16 cellular contexts compared by ENCODE assay signal in the genomic region with DNA sequence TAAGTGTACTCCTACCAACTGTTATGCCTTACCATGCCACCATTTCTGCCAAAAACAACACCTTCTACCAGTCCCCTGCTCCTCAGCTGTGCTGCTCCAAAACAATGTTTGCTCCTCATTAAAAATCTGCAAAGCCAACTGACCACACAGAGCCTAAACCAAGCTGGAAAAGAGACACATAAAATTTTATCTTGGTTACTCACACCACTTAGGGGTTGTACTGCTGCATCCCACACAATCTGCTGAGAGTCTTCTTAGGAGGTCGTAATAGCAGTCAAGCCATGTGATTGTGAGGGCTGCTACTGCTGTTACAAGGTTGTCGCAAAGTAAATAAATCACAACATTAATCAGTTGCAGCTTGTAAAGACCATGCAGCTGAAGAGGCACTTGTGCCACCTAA.
DNase-seq lines count a peak whose midpoint lies in the region; TF ChIP-seq lines count a peak whose summit lies in the region.
"Had no signal": no experiment of that assay in that cellular context is flagged by ENCODE, and none has a peak within 500 bp of the region (broad histone marks: within the 10 kb centered on the region; RNA-seq: fewer than 3 reads in every experiment).

No MANE protein-coding gene starts in this region.

- H3T11ph ChIP-seq in H9 (ENCODE audit: low read length): no peak overlapping the region

- no peaks in the 10 kb centered on the region for H3F3A ChIP-seq in MM.1S (ENCODE audit: insufficient read depth, low read length)

- no peak overlapping the region for H3K14ac ChIP-seq in H9 (ENCODE audit: insufficient read depth, low read length)

- H3K4me1 ChIP-seq in H9 (ENCODE audit: insufficient read depth, low read length): peaks cover 3% of the 10 kb centered on the region; the same call in 1 of the 2 replicates
- no peaks in the 10 kb centered on the region for H3K4me1 ChIP-seq in MM.1S (ENCODE audit: low read length)

- no peaks in the 10 kb centered on the region for H3K27me3 ChIP-seq in H9 (ENCODE audit: insufficient read depth, low read length)
- H3K27me3 ChIP-seq in MM.1S (replicated peaks; ENCODE audit: insufficient read depth, low read length): no peaks in the 10 kb centered on the region

- peak; percentile 46 for DNase-seq in AG09309 (ENCODE audit: low read depth)
- no peak for DNase-seq in H9
- DNase-seq in astrocyte of the spinal cord (ENCODE audit: low read depth, low spot score): peak; percentile 28
- peak; percentile 34 for DNase-seq in myocyte (ENCODE audit: low read depth)
- no peak for DNase-seq in mesenteric fat pad (ENCODE audit: low spot score)
- DNase-seq in MM.1S: no peak
- no peak for DNase-seq in activated CD4-positive, alpha-beta T cell treated with anti-CD3 and anti-CD28 coated beads, Interleukin-2, amount 10 ng/mL, durations not matched to agents 24 days and 14 days
- no peak for DNase-seq in AML-193 (lab: John Stamatoyannopoulos, UW)
- DNase-seq: activated CD4-positive, CD25-positive, alpha-beta regulatory T cell; amygdala; HCEC 1CT; NCI-H2081; stimulated activated CD4-positive, alpha-beta T cell treated with anti-CD3 and anti-CD28 coated beads, Interleukin-2, amount 100 ng/mL, for 24 hours; substantia nigra; T-helper 1 cell had no signal

- H3K9me3 ChIP-seq in H9 (ENCODE audit: control insufficient read depth, low read depth, low read length): no peaks in the 10 kb centered on the region
- no peaks in the 10 kb centered on the region for H3K9me3 ChIP-seq in MM.1S (replicated peaks; ENCODE audit: insufficient read depth, low read length)

- no peak overlapping the region for H2BK12ac ChIP-seq in H9 (ENCODE audit: insufficient read length, low read depth, low read length)

- H3K23me2 ChIP-seq in H9 (ENCODE audit: insufficient read length, low read depth, low read length, poor library complexity, severe bottlenecking): no peaks in the 10 kb centered on the region

- no peaks in the 10 kb centered on the region for H3K79me2 ChIP-seq in H9 (ENCODE audit: insufficient read depth, low read length)
- H3K79me2 ChIP-seq in MM.1S (ENCODE audit: low read length): no peaks in the 10 kb centered on the region

- no peak for TF ChIP-seq CTCF in AG09309 (IDR thresholded peaks at IDR 0.05; ENCODE audit: control insufficient read depth, insufficient read depth, low read depth, low read length, missing control alignments)
- no peak for TF ChIP-seq CTCF in H9 (conservative IDR thresholded peaks at IDR 0.05)
- no peak for TF ChIP-seq CTCF in astrocyte of the spinal cord (IDR thresholded peaks at IDR 0.05; ENCODE audit: low read depth, low read length)
- TF ChIP-seq CTCF in MM.1S (IDR thresholded peaks at IDR 0.05; ENCODE audit: low read length): no peak

- no peaks in the 10 kb centered on the region for H3K36me3 ChIP-seq in MM.1S (replicated peaks; ENCODE audit: insufficient read depth, low read length)

- H3K27ac Mint-ChIP-seq in H9: peak overlapping the region in 1 of 3 experiments; percentile 11; a peak in 2 of 7 replicates
- H3K27ac Mint-ChIP-seq in activated CD4-positive, alpha-beta T cell treated with anti-CD3 and anti-CD28 coated beads, Interleukin-2, amount 10 ng/mL, durations not matched to agents 24 days and 14 days: no peak overlapping the region
- H3K27ac Mint-ChIP-seq: B cell had no signal

- H3K18ac ChIP-seq in H9 (ENCODE audit: insufficient read length, low read depth, low read length): no peak overlapping the region

- no peaks in the 10 kb centered on the region for H3K79me1 ChIP-seq in H9 (ENCODE audit: insufficient read depth, low read depth, low read length, poor library complexity, severe bottlenecking)

- H3K23ac ChIP-seq in H9 (ENCODE audit: insufficient read length, low read depth, low read length): no peak overlapping the region

- H2BK20ac ChIP-seq in H9 (ENCODE audit: low read depth, low read length, poor library complexity, severe bottlenecking): no peak overlapping the region

- H3K27ac ChIP-seq in H9 (ENCODE audit: insufficient read length, low read depth, low read length) (no peak overlapping the region), MM.1S (ENCODE audit: low read length) (no peak overlapping the region)

- H3K4me3 ChIP-seq in AG09309 (ENCODE audit: control insufficient read depth, low read depth, low read length) (no peak overlapping the region), astrocyte of the spinal cord (ENCODE audit: low read depth, low read length) (no peak overlapping the region), MM.1S (ENCODE audit: low read length) (no peak overlapping the region)

- H2AK5ac ChIP-seq in H9 (ENCODE audit: insufficient read length, low read length): no peak overlapping the region

- H3K9ac ChIP-seq in H9 (ENCODE audit: extremely low read depth, insufficient read length, low read length): no peak overlapping the region
- H3K9ac ChIP-seq in MM.1S (ENCODE audit: low read length): no peak overlapping the region

- no peak overlapping the region for H2BK120ac ChIP-seq in H9 (ENCODE audit: low read depth, low read length, poor library complexity, severe bottlenecking)

- no peak overlapping the region for H4K5ac ChIP-seq in H9 (ENCODE audit: insufficient read length, low read depth, low read length)

- H3K27me3 Mint-ChIP-seq in H9 (ENCODE audit: low read depth): peaks cover 2% of the 10 kb centered on the region; the same call in 1 of the 2 replicates
- no peaks in the 10 kb centered on the region for H3K27me3 Mint-ChIP-seq in activated CD4-positive, alpha-beta T cell treated with anti-CD3 and anti-CD28 coated beads, Interleukin-2, amount 10 ng/mL, durations not matched to agents 24 days and 14 days
- H3K27me3 Mint-ChIP-seq: B cell had no signal

- H2BK5ac ChIP-seq in H9 (ENCODE audit: insufficient read length, low read length): no peak overlapping the region

- no peak overlapping the region for H3K56ac ChIP-seq in H9 (ENCODE audit: insufficient read length, low read depth, low read length)

- H2AFZ ChIP-seq in H9 (ENCODE audit: low read length): peak overlapping the region; percentile 6
- no peak overlapping the region for H2AFZ ChIP-seq in MM.1S (ENCODE audit: low read length)

- H3K9me3 Mint-ChIP-seq in H9: no peaks in the 10 kb centered on the region
- H3K9me3 Mint-ChIP-seq in activated CD4-positive, alpha-beta T cell treated with anti-CD3 and anti-CD28 coated beads, Interleukin-2, amount 10 ng/mL, durations not matched to agents 24 days and 14 days: no peaks in the 10 kb centered on the region

- no peak overlapping the region for H4K8ac ChIP-seq in H9 (replicated peaks; ENCODE audit: insufficient read length, low read depth, low read length)

- H4K91ac ChIP-seq in H9 (ENCODE audit: insufficient read length, low read depth, low read length): no peak overlapping the region

- H2BK15ac ChIP-seq in H9 (ENCODE audit: low read depth, low read length): no peak overlapping the region

- no CpG with 5 or more reads among the region's 2 CpGs for WGBS in H9 (ENCODE audit: extremely low coverage, insufficient read length, low lambda C conversion rate)

- H3K9me2 ChIP-seq in MM.1S (replicated peaks; ENCODE audit: insufficient read depth, low read length): no peaks in the 10 kb centered on the region

- H4K20me1 ChIP-seq in H9 (ENCODE audit: control insufficient read depth, insufficient read depth, insufficient read length) (no peaks in the 10 kb centered on the region), MM.1S (ENCODE audit: insufficient read depth, low read length) (no peaks in the 10 kb centered on the region)

- in situ Hi-C loops in astrocyte of the spinal cord (cut with HindIII; ENCODE audit: low sequenced_read_pairs): no loop called here

- peaks cover 5 to 8% of the 10 kb centered on the region in 2 experiments; a peak in 2 of 4 replicates for H3K4me1 Mint-ChIP-seq in H9
- no peaks in the 10 kb centered on the region for H3K4me1 Mint-ChIP-seq in activated CD4-positive, alpha-beta T cell treated with anti-CD3 and anti-CD28 coated beads, Interleukin-2, amount 10 ng/mL, durations not matched to agents 24 days and 14 days
- H3K4me1 Mint-ChIP-seq: B cell had no signal

- no peaks in the 10 kb centered on the region for H3K36me3 Mint-ChIP-seq in H9 (ENCODE audit: insufficient read depth in 1 of 3, low read depth in 3 of 3)
- no peaks in the 10 kb centered on the region for H3K36me3 Mint-ChIP-seq in activated CD4-positive, alpha-beta T cell treated with anti-CD3 and anti-CD28 coated beads, Interleukin-2, amount 10 ng/mL, durations not matched to agents 24 days and 14 days (ENCODE audit: low read depth)

- H3K4me3 Mint-ChIP-seq in H9: no peak overlapping the region
- no peak overlapping the region for H3K4me3 Mint-ChIP-seq in activated CD4-positive, alpha-beta T cell treated with anti-CD3 and anti-CD28 coated beads, Interleukin-2, amount 10 ng/mL, durations not matched to agents 24 days and 14 days
- H3K4me3 Mint-ChIP-seq: B cell had no signal

- intact Hi-C loops in activated CD4-positive, alpha-beta T cell treated with anti-CD3 and anti-CD28 coated beads, Interleukin-2, amount 10 ng/mL, durations not matched to agents 24 days and 14 days (cut with micrococcal nuclease): no loop called here

- no peak overlapping the region for H3K4me2 ChIP-seq in H9 (ENCODE audit: insufficient read depth, insufficient read length, low read length)
- H3K4me2 ChIP-seq in MM.1S (ENCODE audit: low read depth, low read length): no peak overlapping the region

- no peak overlapping the region for H3K4ac ChIP-seq in H9 (ENCODE audit: low read depth, low read length)

Comparison
In these comparisons a context has a peak if more than half of its experiments do, and no peak if none do; other contexts are left out.
1. DNase-seq: peak in AG09309 (single experiment), astrocyte of the spinal cord (single experiment) and myocyte (single experiment); none in H9 (single experiment), mesenteric fat pad (single experiment), MM.1S (single experiment), activated CD4-positive, alpha-beta T cell treated with anti-CD3 and anti-CD28 coated beads, Interleukin-2, amount 10 ng/mL, durations not matched to agents 24 days and 14 days (single experiment) and AML-193 (0 of 2).